In genomic region chr12:30515351-30515750, GRCh38 we compare ENCODE assay signal across 10 cellular contexts.
DNase-seq lines count a peak whose midpoint lies in the region; ATAC-seq and TF ChIP-seq lines count a peak whose summit lies in the region.
"Had no signal": no experiment of that assay in that cellular context is flagged by ENCODE, and none has a peak within 500 bp of the region (broad histone marks: within the 10 kb centered on the region; RNA-seq: fewer than 3 reads in every experiment).

No MANE protein-coding gene starts in this region.

- ATAC-seq in heart left ventricle (peak in 1 of 4 donors; percentile 46), left cardiac atrium (no peak), HG02852 (IDR thresholded peaks at IDR 0.05; ENCODE audit: unreplicated experiment) (no peak), GM21381 (IDR thresholded peaks at IDR 0.05; ENCODE audit: unreplicated experiment) (no peak)
- ATAC-seq in natural killer cell treated with Interleukin-12 subunit alpha and Interleukin-12 subunit beta and Interleukin-15 and Interleukin-18, amount 100 ng/mL, for 72 hours, result no peak
- ATAC-seq: activated CD8-positive, alpha-beta T cell treated with anti-CD3 and anti-CD28 coated beads for 36 hours had no signal

- in situ Hi-C loops in SK-MEL-5 (cut with HindIII; ENCODE audit: low pct_unique_long_range_greater_than_20kb, low sequenced_read_pairs), result no loop called here

- H3K4me1 Mint-ChIP-seq in natural killer cell treated with Interleukin-12 subunit alpha and Interleukin-12 subunit beta and Interleukin-15 and Interleukin-18, amount 100 ng/mL, for 72 hours (ENCODE audit: low read depth in 2 of 2), result no peaks in the 10 kb centered on the region

- intact Hi-C loops in heart left ventricle (cut with DNase I) (loop anchor here in 1 of 10 donors (10.0 kb wide), 1 partner anchor 981 kb away; no protein-coding TSS in a partner anchor), left cardiac atrium (cut with DNase I) (loop anchor here in 1 of 2 donors (10.0 kb wide), 1 partner anchor 981 kb away; no protein-coding TSS in a partner anchor)

- no peaks in the 10 kb centered on the region for H3K36me3 ChIP-seq in heart left ventricle

- no peaks in the 10 kb centered on the region for H3K9me3 Mint-ChIP-seq in natural killer cell treated with Interleukin-12 subunit alpha and Interleukin-12 subunit beta and Interleukin-15 and Interleukin-18, amount 100 ng/mL, for 72 hours
- H3K9me3 Mint-ChIP-seq: activated CD8-positive, alpha-beta T cell treated with anti-CD3 and anti-CD28 coated beads for 36 hours had no signal

- H3K27ac Mint-ChIP-seq in natural killer cell treated with Interleukin-12 subunit alpha and Interleukin-12 subunit beta and Interleukin-15 and Interleukin-18, amount 100 ng/mL, for 72 hours, result no peak overlapping the region
- H3K27ac Mint-ChIP-seq: activated CD8-positive, alpha-beta T cell treated with anti-CD3 and anti-CD28 coated beads for 36 hours had no signal

- no peak overlapping the region for H3K27ac ChIP-seq in heart left ventricle

- DNase-seq in heart left ventricle (no peak), left cardiac atrium (no peak), SK-MEL-5 (ENCODE audit: low read depth, low spot score) (peak; percentile 44), iPS DF 4.7 (ENCODE audit: extremely low read depth, low spot score) (peak; percentile 38), erythroblast (lab: John Stamatoyannopoulos, UW) (no peak)
- DNase-seq in natural killer cell treated with Interleukin-12 subunit alpha and Interleukin-12 subunit beta and Interleukin-15 and Interleukin-18, amount 100 ng/mL, for 72 hours (ENCODE audit: low spot score), result no peak
- DNase-seq: activated CD8-positive, alpha-beta T cell treated with anti-CD3 and anti-CD28 coated beads for 36 hours; small intestine had no signal

- WGBS in heart left ventricle, 4 donors, result 36 to 58% (median 41%) methylated on average over 2 of the region's 2 CpGs

- no peak overlapping the region for H3K4me3 ChIP-seq in heart left ventricle

- H3K27me3 Mint-ChIP-seq in natural killer cell treated with Interleukin-12 subunit alpha and Interleukin-12 subunit beta and Interleukin-15 and Interleukin-18, amount 100 ng/mL, for 72 hours, result no peaks in the 10 kb centered on the region
- H3K27me3 Mint-ChIP-seq: activated CD8-positive, alpha-beta T cell treated with anti-CD3 and anti-CD28 coated beads for 36 hours had no signal

- TF ChIP-seq CTCF in heart left ventricle (IDR thresholded peaks at IDR 0.05), result peak in 10 of 12 donors; percentile 8 to 50 (median 36)

- H3K9me3 ChIP-seq in heart left ventricle, result no peaks in the 10 kb centered on the region

- peaks cover 0 to 14% (median 0%) of the 10 kb centered on the region in 12 donors for H3K4me1 ChIP-seq in heart left ventricle

- no peak overlapping the region for H3K4me3 Mint-ChIP-seq in natural killer cell treated with Interleukin-12 subunit alpha and Interleukin-12 subunit beta and Interleukin-15 and Interleukin-18, amount 100 ng/mL, for 72 hours
- H3K4me3 Mint-ChIP-seq: activated CD8-positive, alpha-beta T cell treated with anti-CD3 and anti-CD28 coated beads for 36 hours had no signal

- no peak for TF ChIP-seq POLR2A in heart left ventricle (IDR thresholded peaks at IDR 0.05)
- TF ChIP-seq POLR2A in erythroblast (IDR thresholded peaks at IDR 0.05; ENCODE audit: low read length), result no peak

- H3K36me3 Mint-ChIP-seq in natural killer cell treated with Interleukin-12 subunit alpha and Interleukin-12 subunit beta and Interleukin-15 and Interleukin-18, amount 100 ng/mL, for 72 hours, result no peaks in the 10 kb centered on the region

- H3K27me3 ChIP-seq in heart left ventricle, result no peaks in the 10 kb centered on the region

Comparison
In these comparisons a context has a peak if more than half of its experiments do, and no peak if none do; other contexts are left out.
1. DNase-seq: peak in SK-MEL-5 (single experiment) and iPS DF 4.7 (single experiment); none in heart left ventricle (0 of 5), left cardiac atrium (single experiment), natural killer cell treated with Interleukin-12 subunit alpha and Interleukin-12 subunit beta and Interleukin-15 and Interleukin-18, amount 100 ng/mL, for 72 hours (single experiment) and erythroblast (0 of 2).